In genomic region chr1:8121261-8122159, GRCh38 we compare ENCODE assay signal across 8 cellular contexts.
A peak's percentile ranks its signal among the peaks of the same experiment; 100 is the strongest.
DNase-seq lines count a peak whose midpoint lies in the region; ATAC-seq and TF ChIP-seq lines count a peak whose summit lies in the region.

No MANE protein-coding gene starts in this region.

- H3K27ac Mint-ChIP-seq in T-helper 2 cell treated with Interferon-gamma antibody and Interleukin-4, amounts not matched to agents 5 μg/mL and 100 μg/mL, for 36 hours: no peak overlapping the region
- peak overlapping the region; percentile 95 for H3K27ac Mint-ChIP-seq in type B pancreatic cell

- no peaks in the 10 kb centered on the region for H3K27me3 ChIP-seq in mesendoderm (ENCODE audit: insufficient read depth, low read length, poor library complexity)

- no peak overlapping the region for H3K23ac ChIP-seq in mesendoderm (ENCODE audit: low read length)

- no CpG with 5 or more reads among the region's 18 CpGs for WGBS in mesendoderm (ENCODE audit: extremely low coverage, insufficient coverage, low lambda C conversion rate)

- no peak overlapping the region for H2BK120ac ChIP-seq in mesendoderm (ENCODE audit: low read depth, low read length)

- H2BK15ac ChIP-seq in mesendoderm (replicated peaks; ENCODE audit: low read depth): no peak overlapping the region

- no peak overlapping the region for H3K4ac ChIP-seq in mesendoderm (ENCODE audit: low read depth, low read length)

- no peak overlapping the region for H4K5ac ChIP-seq in mesendoderm (ENCODE audit: low read length)

- H2AK5ac ChIP-seq in mesendoderm (ENCODE audit: low read length): no peak overlapping the region

- no peak overlapping the region for H3K27ac ChIP-seq in mesendoderm (ENCODE audit: low read depth, low read length)

- peak overlapping the region; percentile 29 for H3K18ac ChIP-seq in mesendoderm (ENCODE audit: low read length)

- no peaks in the 10 kb centered on the region for H3K79me1 ChIP-seq in mesendoderm (ENCODE audit: low read length)

- H3K4me3 Mint-ChIP-seq in T-helper 2 cell treated with Interferon-gamma antibody and Interleukin-4, amounts not matched to agents 5 μg/mL and 100 μg/mL, for 36 hours: peak overlapping the region; percentile 54
- H3K4me3 Mint-ChIP-seq in type B pancreatic cell: peak overlapping the region; percentile 78

- peaks cover 15% of the 10 kb centered on the region for H3K9me3 Mint-ChIP-seq in T-helper 2 cell treated with Interferon-gamma antibody and Interleukin-4, amounts not matched to agents 5 μg/mL and 100 μg/mL, for 36 hours
- H3K9me3 Mint-ChIP-seq in type B pancreatic cell: peaks cover 20% of the 10 kb centered on the region

- no peak overlapping the region for H2BK5ac ChIP-seq in mesendoderm (ENCODE audit: low read length)

- no peak for ATAC-seq in HG03469 (IDR thresholded peaks at IDR 0.05; ENCODE audit: unreplicated experiment)
- ATAC-seq in HG03342 (IDR thresholded peaks at IDR 0.05; ENCODE audit: unreplicated experiment): no peak

- peak overlapping the region; percentile 6 for H3K56ac ChIP-seq in mesendoderm (ENCODE audit: low read length)

- no peak overlapping the region for H3K4me2 ChIP-seq in mesendoderm (ENCODE audit: low read length)

- H3K79me2 ChIP-seq in mesendoderm (ENCODE audit: control insufficient read depth, insufficient read depth, low read length): no peaks in the 10 kb centered on the region

- TF ChIP-seq CTCF in type B pancreatic cell (conservative IDR thresholded peaks at IDR 0.05): no peak

- DNase-seq in T-helper 2 cell treated with Interferon-gamma antibody and Interleukin-4, amounts not matched to agents 5 μg/mL and 100 μg/mL, for 36 hours (ENCODE audit: low spot score): no peak
- no peak for DNase-seq in T-helper 2 cell
- DNase-seq in dermis blood vessel endothelial cell: peak; percentile 95
- peak; percentile 61 for DNase-seq in mesendoderm
- no peak for DNase-seq in type B pancreatic cell (ENCODE audit: extremely low spot score, unreplicated experiment)
- DNase-seq in globus pallidus (ENCODE audit: low spot score): no peak

- H3K4me3 ChIP-seq in mesendoderm (ENCODE audit: low read length): no peak overlapping the region

- H4K8ac ChIP-seq in mesendoderm (ENCODE audit: low read depth, low read length): no peak overlapping the region

- peaks cover 13% of the 10 kb centered on the region for H3K4me1 Mint-ChIP-seq in T-helper 2 cell treated with Interferon-gamma antibody and Interleukin-4, amounts not matched to agents 5 μg/mL and 100 μg/mL, for 36 hours (ENCODE audit: low read depth)
- peaks cover 48% of the 10 kb centered on the region for H3K4me1 Mint-ChIP-seq in type B pancreatic cell (ENCODE audit: unreplicated experiment)

- H3K36me3 ChIP-seq in mesendoderm (ENCODE audit: control insufficient read depth, insufficient read depth, low read length): no peaks in the 10 kb centered on the region

- H3K27me3 Mint-ChIP-seq in T-helper 2 cell treated with Interferon-gamma antibody and Interleukin-4, amounts not matched to agents 5 μg/mL and 100 μg/mL, for 36 hours (ENCODE audit: low read depth): no peaks in the 10 kb centered on the region
- H3K27me3 Mint-ChIP-seq in type B pancreatic cell: no peaks in the 10 kb centered on the region

- peaks cover 3% of the 10 kb centered on the region for H3K36me3 Mint-ChIP-seq in T-helper 2 cell treated with Interferon-gamma antibody and Interleukin-4, amounts not matched to agents 5 μg/mL and 100 μg/mL, for 36 hours (ENCODE audit: low read depth)
- peaks cover 6% of the 10 kb centered on the region for H3K36me3 Mint-ChIP-seq in type B pancreatic cell

- H3K9ac ChIP-seq in mesendoderm (ENCODE audit: low read length): no peak overlapping the region

- H3K4me1 ChIP-seq in mesendoderm (ENCODE audit: control insufficient read depth, low read depth, low read length): peaks cover 6% of the 10 kb centered on the region

Comparison
In these comparisons a context has a peak if more than half of its experiments do, and no peak if none do; other contexts are left out.
1. DNase-seq: peak in dermis blood vessel endothelial cell (single experiment) and mesendoderm (single experiment); none in T-helper 2 cell treated with Interferon-gamma antibody and Interleukin-4, amounts not matched to agents 5 μg/mL and 100 μg/mL, for 36 hours (single experiment), T-helper 2 cell (0 of 5), type B pancreatic cell (single experiment) and globus pallidus (single experiment).